Comparison of ENCODE assay signal across 8 cellular contexts in genomic region chr9:79572891-79573696, GRCh38. TPM values are rescaled to one million over a fixed set of nuclear protein-coding genes. Genes with fewer than 3 reads are reported as not detected.
DNase-seq lines count a peak whose midpoint lies in the region; ATAC-seq, FAIRE-seq and TF ChIP-seq lines count a peak whose summit lies in the region.

No MANE protein-coding gene starts in this region.

- no peak; a peak in 1 of 6 replicates for TF ChIP-seq CTCF in GM12878 (IDR thresholded peaks at IDR 0.05 in 2 of 3, conservative IDR thresholded peaks at IDR 0.05 in 1 of 3; ENCODE audit: control insufficient read depth in 2 of 3, extremely low read depth in 1 of 3, insufficient read depth in 1 of 3, low read depth in 3 of 3, low read length in 3 of 3)

- H2AFZ ChIP-seq in GM12878 (ENCODE audit: control insufficient read depth, low read depth, low read length): peak overlapping the region; percentile 63

- TF ChIP-seq POLR2A in GM12878 (IDR thresholded peaks at IDR 0.05; ENCODE audit: low read depth, low read length): peak; percentile 57; the same call in 1 of the 2 replicates

- intact Hi-C loops in GM12878 (cut with micrococcal nuclease; ENCODE audit: unreplicated experiment): loop anchor here (5.0 kb wide), 3 partner anchors 99 to 244 kb away; no protein-coding TSS in a partner anchor

- no peak for FAIRE-seq in GM12878 (lab: Jason Lieb, UNC)
- FAIRE-seq in small intestine (lab: Jason Lieb, UNC): no peak

- DNase-seq in NCI-H1417 (lab: John Stamatoyannopoulos, UW) (peak in 2 of 3 experiments; percentile 70 to 74), NCI-H1417 treated with DMSO at 0.1 percent for 48 hours (lab: John Stamatoyannopoulos, UW) (no peak), T-helper 2 cell (peak; percentile 34 to 78 (median 64)), GM12878 (ENCODE audit: low read depth, low spot score) (no peak), small intestine (peak; percentile 33)

- in situ Hi-C loops in GM12878 (cut with MboI): no loop called here

- no peaks in the 10 kb centered on the region for H4K20me1 ChIP-seq in GM12878 (ENCODE audit: control insufficient read depth, insufficient read depth)

- RAD21 ChIA-PET in GM12878 (lab: Charles Lee; ENCODE audit: unreplicated experiment): interaction anchor here (0.8 to 3.6 kb wide), 9 partner anchors 10 to 101 kb away, joined by 3 to 32 read pairs (median 3); no protein-coding TSS in a partner anchor

- BruUV-seq in GM12878 (replicated peaks; lab: Mats Ljungman, UMichigan): no TSS peak

- peaks cover 16% of the 10 kb centered on the region for H3K4me1 ChIP-seq in GM12878 (ENCODE audit: control insufficient read depth, insufficient read depth, low read length)
- peaks cover 14% of the 10 kb centered on the region; the same call in 1 of the 2 replicates for H3K4me1 ChIP-seq in iPS-20b (ENCODE audit: insufficient read depth, low read length)
- H3K4me1 ChIP-seq in small intestine (ENCODE audit: control insufficient read depth in 2 of 2, insufficient read depth in 1 of 2, low read depth in 1 of 2, low read length in 1 of 2): peaks cover 7 to 8% of the 10 kb centered on the region in 2 donors

- no peaks in the 10 kb centered on the region for H3K27me3 ChIP-seq in GM12878 (replicated peaks in 1 of 2; ENCODE audit: control insufficient read depth in 2 of 2, insufficient read depth in 2 of 2, low read length in 1 of 2)
- peaks cover 5% of the 10 kb centered on the region; the same call in 1 of the 2 replicates for H3K27me3 ChIP-seq in iPS-20b (ENCODE audit: insufficient read depth, low read length)
- no peaks in the 10 kb centered on the region for H3K27me3 ChIP-seq in small intestine (ENCODE audit: control insufficient read depth in 2 of 2, insufficient read depth in 2 of 2, low read length in 2 of 2)

- CTCF ChIA-PET in GM12878 (lab: Yijun Ruan, JAX): interaction anchor here (0.9 to 1.3 kb wide), 4 partner anchors 10 to 154 kb away, joined by 3 to 5 read pairs (median 4); no protein-coding TSS in a partner anchor

- peak overlapping the region; percentile 67 for H3K9ac ChIP-seq in GM12878 (ENCODE audit: control insufficient read depth, insufficient read depth, low read length)
- peak overlapping the region; percentile 77; the same call in 1 of the 2 replicates for H3K9ac ChIP-seq in iPS-20b (ENCODE audit: low read depth, low read length)

- ATAC-seq in GM12878: no peak; the same call in 2 of the 3 replicates
- no peak for ATAC-seq in GM21737 (IDR thresholded peaks at IDR 0.05; ENCODE audit: unreplicated experiment)
- no peak for ATAC-seq in HG02884 (IDR thresholded peaks at IDR 0.05; ENCODE audit: unreplicated experiment)

- 2% methylated on average over 55 of the region's 96 CpGs for WGBS in GM12878 (ENCODE audit: insufficient coverage, insufficient replicate concordance, low lambda C conversion rate, missing lambda C conversion rate)
- WGBS in small intestine, 3 donors: 0 to 1% (median 1%) methylated on average over 58 to 96 of the region's 96 CpGs

- peak overlapping the region; percentile 82 for H3K27ac ChIP-seq in GM12878 (ENCODE audit: control insufficient read depth, insufficient read depth)
- H3K27ac ChIP-seq in iPS-20b (ENCODE audit: low read length): no peak overlapping the region
- peak overlapping the region; percentile 85 to 98 for H3K27ac ChIP-seq in small intestine (ENCODE audit: low read depth in 1 of 2, low read length in 1 of 2)

- SMC1A ChIA-PET in GM12878 (lab: Charles Lee; ENCODE audit: uncharacterized antibody, unreplicated experiment): interaction anchor here (0.6 to 3.8 kb wide), 13 partner anchors 10 to 240 kb away, joined by 3 to 21 read pairs (median 4); no protein-coding TSS in a partner anchor

- TF ChIP-seq RAD21 in GM12878 (IDR thresholded peaks at IDR 0.05; ENCODE audit: insufficient read depth, low read depth, low read length): 0 out of 2 replicates have a peak, but pooled peaks have one; percentile 4

- H3K4me2 ChIP-seq in GM12878 (ENCODE audit: control insufficient read depth, insufficient read depth): peak overlapping the region; percentile 85

- H3K4me3 ChIP-seq in GM12878 (peak overlapping the region; percentile 89), iPS-20b (ENCODE audit: low read length) (peak overlapping the region; percentile 96), small intestine (ENCODE audit: low read depth in 1 of 2, low read length in 2 of 2) (peak overlapping the region; percentile 96 to 99)

- no peaks in the 10 kb centered on the region for H3K36me3 ChIP-seq in GM12878 (ENCODE audit: control insufficient read depth in 2 of 2, insufficient read depth in 2 of 2, low read length in 1 of 2)
- peaks cover 16% of the 10 kb centered on the region; the same call in 1 of the 2 replicates for H3K36me3 ChIP-seq in iPS-20b (ENCODE audit: insufficient read depth, low read depth, low read length)
- H3K36me3 ChIP-seq in small intestine (ENCODE audit: control insufficient read depth in 2 of 2, insufficient read depth in 2 of 2, low read length in 2 of 2): no peaks in the 10 kb centered on the region

- H3K79me2 ChIP-seq in GM12878 (ENCODE audit: control insufficient read depth, insufficient read depth, low read length): peaks cover 13% of the 10 kb centered on the region

- H3K9me3 ChIP-seq in GM12878 (replicated peaks; ENCODE audit: control insufficient read depth, insufficient read depth, low read length) (no peaks in the 10 kb centered on the region), iPS-20b (ENCODE audit: insufficient read depth, low read depth, low read length) (no peaks in the 10 kb centered on the region), small intestine (ENCODE audit: control insufficient read depth, low read depth) (no peaks in the 10 kb centered on the region)

- POLR2A ChIA-PET in GM12878 (lab: Charles Lee): interaction anchor here (0.8 to 2.2 kb wide), 4 partner anchors 8 to 55 kb away, joined by 4 to 29 read pairs (median 8); no protein-coding TSS in a partner anchor

- TF ChIP-seq EP300 in GM12878 (IDR thresholded peaks at IDR 0.05; ENCODE audit: borderline replicate concordance in 1 of 2, control insufficient read depth in 1 of 2, low read depth in 2 of 2, low read length in 2 of 2): no peak

TF ChIP-seq in GM12878, 131 proteins besides CTCF, POLR2A, EP300 and RAD21 (continues in another document):
- no peak for TF ChIP-seq ATF2 (IDR thresholded peaks at IDR 0.05; ENCODE audit: low read length)
- peak in 1 of 2 experiments; percentile 64; a peak in 1 of 3 replicates for TF ChIP-seq EGR1 (IDR thresholded peaks at IDR 0.05; ENCODE audit: borderline replicate concordance in 1 of 2, low read depth in 2 of 2, low read length in 2 of 2)
- TF ChIP-seq USF2 (IDR thresholded peaks at IDR 0.05; ENCODE audit: borderline replicate concordance, low read depth, low read length): no peak
- TF ChIP-seq MYB (IDR thresholded peaks at IDR 0.05; ENCODE audit: borderline replicate concordance, low read depth, low read length): no peak
- no peak for TF ChIP-seq EZH2 (IDR thresholded peaks at IDR 0.05; ENCODE audit: borderline replicate concordance, control insufficient read depth, low read depth, low read length)
- no peak for TF ChIP-seq SRF (IDR thresholded peaks at IDR 0.05; ENCODE audit: low read depth in 2 of 2, low read length in 2 of 2)
- TF ChIP-seq TAF1 (IDR thresholded peaks at IDR 0.05; ENCODE audit: borderline replicate concordance, low read depth, low read length): 0 out of 2 replicates have a peak, but pooled peaks have one; percentile 2

RNA-seq across cellular contexts. Expression of gene TLE4, which starts 1.3 kb away (rescaled TPM):
- 172 and 196 TPM in 2 replicates for total RNA-seq in GM12878 (2013; cell fraction: nucleolus; rRNA removed)
- total RNA-seq in GM12878 (2014; rRNA removed) (37.5 and 41.3 TPM in 2 replicates), GM12878 (2014; rRNA removed; fragmentation: Illumina TruSeq; extraction: Trizol) (21.9 and 24.9 TPM in 2 replicates), GM12878 (2021) (33.3 and 37.0 TPM in 2 replicates)
- polyA plus RNA-seq in GM12878 (2011; ENCODE audit: low read depth): 4.7 TPM
- polyA plus RNA-seq in GM12878 (2011; rRNA removed) (44.8 and 53.3 TPM in 2 replicates), GM12878 (2014; fragmentation: Illumina TruSeq; extraction: Trizol) (30.0 and 35.4 TPM in 2 replicates), GM12878 (2014; fragmentation: Nextera tagmentation; extraction: Ambion mirVana) (1 to 10 TPM; 5.3 to 6.6 TPM), GM12878 (2014; rRNA removed) (20.5 and 22.6 TPM in 2 replicates), GM12878 (2016; fragmentation: Nextera tagmentation; extraction: Ambion mirVana) (10 to 100 TPM; 11.1 to 24.1 TPM), small intestine (1 to 10 TPM; 4.0 to 8.4 (median 8.0) TPM)
- 42.1 and 49.9 TPM in 2 replicates for polyA plus RNA-seq in GM12878 (2011; cell fraction: cytosol; rRNA removed)
- polyA plus RNA-seq in GM12878 (2011; cell fraction: nucleus; rRNA removed): 95.8 and 120 TPM in 2 replicates
- polyA plus RNA-seq in GM12878 (2012): 7.8 and 9.7 TPM in 2 replicates
- polyA minus RNA-seq in GM12878 (2011; rRNA and poly(A)+ RNA removed): 102 and 123 TPM in 2 replicates
- 28.0 and 30.1 TPM in 2 replicates for polyA minus RNA-seq in GM12878 (2011; cell fraction: cytosol; rRNA and poly(A)+ RNA removed)
- polyA minus RNA-seq in GM12878 (2011; cell fraction: nucleus; rRNA and poly(A)+ RNA removed): 115 and 182 TPM in 2 replicates

Comparison
In these comparisons a context has a peak if more than half of its experiments do, and no peak if none do; other contexts are left out.
1. DNase-seq: peak in NCI-H1417 (2 of 3), T-helper 2 cell (5 of 5) and small intestine (single experiment); none in NCI-H1417 treated with DMSO at 0.1 percent for 48 hours (single experiment) and GM12878 (single experiment).
2. Peak in every context shown above with its lines, with median percentiles within 50 percentile points of each other: H3K4me3 ChIP-seq.